ENCODE assay signal across 19 cellular contexts in genomic region chr3:23928525-23928924, GRCh38. TPM values are rescaled to one million over a fixed set of nuclear protein-coding genes. Genes with fewer than 3 reads are reported as not detected.
DNase-seq lines count a peak whose midpoint lies in the region; ATAC-seq, FAIRE-seq and TF ChIP-seq lines count a peak whose summit lies in the region.
"Had no signal": no experiment of that assay in that cellular context is flagged by ENCODE, and none has a peak within 500 bp of the region (broad histone marks: within the 10 kb centered on the region; RNA-seq: fewer than 3 reads in every experiment).

No MANE protein-coding gene starts in this region.

- no peaks in the 10 kb centered on the region for H3K27me3 Mint-ChIP-seq in Calu3 (ENCODE audit: unreplicated experiment)
- H3K27me3 Mint-ChIP-seq in activated CD8-positive, alpha-beta memory T cell treated with anti-CD3 and anti-CD28 coated beads, Interleukin-2, amount 10 ng/mL, durations not matched to agents 7 days and 5 days = peaks cover 3% of the 10 kb centered on the region

- no peak for TF ChIP-seq RAD21 in K562 (CRISPR knock-in tag; conservative IDR thresholded peaks at IDR 0.05 in 1 of 2, IDR thresholded peaks at IDR 0.05 in 1 of 2)

- TF ChIP-seq POLR2A in K562 (conservative IDR thresholded peaks at IDR 0.05) = no peak

- ATAC-seq in K562 (0 out of 3 replicates have a peak, but pooled peaks have one; percentile 7), lower lobe of right lung (peak; percentile 67 to 89), GM19395 (IDR thresholded peaks at IDR 0.05; ENCODE audit: unreplicated experiment) (no peak)
- no peak for ATAC-seq in activated CD8-positive, alpha-beta memory T cell treated with anti-CD3 and anti-CD28 coated beads, Interleukin-2, amount 10 ng/mL, durations not matched to agents 7 days and 5 days

- 0 out of 4 replicates have a peak overlapping the region, but pooled peaks of 1 of the 2 experiments have one; percentile 26 for H3K9ac ChIP-seq in K562 (ENCODE audit: insufficient read depth in 1 of 2, low read depth in 2 of 2, low read length in 2 of 2)

- H3K9me3 ChIP-seq in MG63 (no peaks in the 10 kb centered on the region), K562 (replicated peaks; ENCODE audit: control insufficient read depth, insufficient read depth, low read depth, low read length) (no peaks in the 10 kb centered on the region), lower lobe of right lung (no peaks in the 10 kb centered on the region)
- H3K9me3 ChIP-seq: colonic mucosa, HAP-1, SJSA1 had no signal

- H4K20me1 ChIP-seq in K562 (replicated peaks; ENCODE audit: control insufficient read depth, insufficient read depth, low read length) = no peaks in the 10 kb centered on the region

- no peak overlapping the region for H2AFZ ChIP-seq in K562 (ENCODE audit: low read depth, low read length)

- intact Hi-C loops in Calu3 (cut with micrococcal nuclease; ENCODE audit: unreplicated experiment) = no loop called here
- intact Hi-C loops in K562 (cut with micrococcal nuclease) = no loop called here
- intact Hi-C loops in lower lobe of right lung (cut with DNase I) = no loop called here

- no peak for FAIRE-seq in K562 (lab: Jason Lieb, UNC)
- FAIRE-seq: D721Med had no signal

- no peaks in the 10 kb centered on the region for H3K27me3 ChIP-seq in MG63
- no peaks in the 10 kb centered on the region for H3K27me3 ChIP-seq in K562 (ENCODE audit: control insufficient read depth in 2 of 2, insufficient read depth in 2 of 2, low read length in 2 of 2)
- no peaks in the 10 kb centered on the region for H3K27me3 ChIP-seq in lower lobe of right lung (ENCODE audit: low read depth)
- H3K27me3 ChIP-seq: colonic mucosa, SJSA1 had no signal

- H3K4me1 ChIP-seq in K562 (replicated peaks in 1 of 2; ENCODE audit: control insufficient read depth in 2 of 2, insufficient read depth in 2 of 2, low read length in 2 of 2) = peaks cover 0 to 8% of the 10 kb centered on the region in 2 experiments; a peak in 2 of 5 replicates
- peaks cover 5% of the 10 kb centered on the region for H3K4me1 ChIP-seq in lower lobe of right lung
- H3K4me1 ChIP-seq: colonic mucosa, HAP-1, SJSA1 had no signal

- in situ Hi-C loops in K562 (cut with MboI) = no loop called here

- no peak overlapping the region for H3K4me2 ChIP-seq in K562 (ENCODE audit: insufficient read depth, low read length)

- POLR2A ChIA-PET in K562 (lab: Yijun Ruan, JAX) = interaction anchor here (1.2 to 8.9 kb wide), 2 partner anchors 10 to 89 kb away, joined by 5 to 81 read pairs; partner anchors contain the start of genes NKIRAS1 and RPL15

- H3K36me3 Mint-ChIP-seq in Calu3 (ENCODE audit: insufficient read depth, unreplicated experiment) = no peaks in the 10 kb centered on the region
- no peaks in the 10 kb centered on the region for H3K36me3 Mint-ChIP-seq in activated CD8-positive, alpha-beta memory T cell treated with anti-CD3 and anti-CD28 coated beads, Interleukin-2, amount 10 ng/mL, durations not matched to agents 7 days and 5 days

- no peaks in the 10 kb centered on the region for H3K36me3 ChIP-seq in MG63
- H3K36me3 ChIP-seq in K562 (ENCODE audit: control insufficient read depth, insufficient read depth, low read length) = no peaks in the 10 kb centered on the region
- H3K36me3 ChIP-seq in lower lobe of right lung = no peaks in the 10 kb centered on the region
- H3K36me3 ChIP-seq: colonic mucosa, HAP-1, SJSA1 had no signal

- TF ChIP-seq EP300 in K562 (IDR thresholded peaks at IDR 0.05; ENCODE audit: low read length) = no peak

- no peaks in the 10 kb centered on the region for H3K79me2 ChIP-seq in K562 (ENCODE audit: control insufficient read depth, insufficient read depth, low read length)

- no peak overlapping the region for H3K4me3 Mint-ChIP-seq in Calu3 (ENCODE audit: low read depth, unreplicated experiment)
- no peak overlapping the region for H3K4me3 Mint-ChIP-seq in activated CD8-positive, alpha-beta memory T cell treated with anti-CD3 and anti-CD28 coated beads, Interleukin-2, amount 10 ng/mL, durations not matched to agents 7 days and 5 days

- BruUV-seq in Calu3 (replicated peaks; lab: Mats Ljungman, UMichigan) = no TSS peak
- no TSS peak for BruUV-seq in K562 (replicated peaks; lab: Mats Ljungman, UMichigan)

- H3K4me3 ChIP-seq in MG63 (no peak overlapping the region), K562 (no peak overlapping the region), lower lobe of right lung (no peak overlapping the region)
- H3K4me3 ChIP-seq: colonic mucosa, HAP-1, SJSA1 had no signal

- H3K4me1 Mint-ChIP-seq in Calu3 (ENCODE audit: low read depth, unreplicated experiment) = peaks cover 7% of the 10 kb centered on the region
- H3K4me1 Mint-ChIP-seq in activated CD8-positive, alpha-beta memory T cell treated with anti-CD3 and anti-CD28 coated beads, Interleukin-2, amount 10 ng/mL, durations not matched to agents 7 days and 5 days = peaks cover 7% of the 10 kb centered on the region

- CTCF ChIA-PET in Calu3 (lab: Charles Lee) = interaction anchor here (0.7 to 1.5 kb wide), 3 partner anchors 13 to 1734 kb away, joined by 3 to 5 read pairs (median 5); no protein-coding TSS in a partner anchor
- CTCF ChIA-PET in K562 (lab: Yijun Ruan, JAX; ENCODE audit: low intra/inter-chr PET ratio) = interaction anchor here (0.6 to 1.7 kb wide), 2 partner anchors 12 to 309 kb away, joined by 3 read pairs; no protein-coding TSS in a partner anchor
- CTCF ChIA-PET in activated CD8-positive, alpha-beta memory T cell treated with anti-CD3 and anti-CD28 coated beads, Interleukin-2, amount 10 ng/mL, durations not matched to agents 7 days and 5 days (lab: Charles Lee) = interaction anchor here (0.9 kb wide), 1 partner anchor 18 kb away, joined by 4 read pairs; no protein-coding TSS in a partner anchor

- H3K27ac ChIP-seq in K562 (ENCODE audit: extremely low read depth, low read depth, low read length) (no peak overlapping the region), lower lobe of right lung (no peak overlapping the region)
- H3K27ac ChIP-seq: colonic mucosa, SJSA1 had no signal

- no peaks in the 10 kb centered on the region for H3K9me3 Mint-ChIP-seq in Calu3 (ENCODE audit: low read depth, unreplicated experiment)
- H3K9me3 Mint-ChIP-seq in activated CD8-positive, alpha-beta memory T cell treated with anti-CD3 and anti-CD28 coated beads, Interleukin-2, amount 10 ng/mL, durations not matched to agents 7 days and 5 days (ENCODE audit: low read depth) = no peaks in the 10 kb centered on the region

- DNase-seq in Calu3 (peak; percentile 32), MG63 (peak; percentile 16), K562 (ENCODE audit: extremely low read depth in 1 of 4, low spot score in 3 of 4) (no peak), lower lobe of right lung (no peak), NCI-H2081 (lab: John Stamatoyannopoulos, UW) (no peak), COR-L47 (lab: John Stamatoyannopoulos, UW) (no peak)
- DNase-seq in activated CD8-positive, alpha-beta memory T cell treated with anti-CD3 and anti-CD28 coated beads, Interleukin-2, amount 10 ng/mL, durations not matched to agents 7 days and 5 days = no peak
- DNase-seq: activated CD4-positive, alpha-beta T cell treated with anti-CD3 and anti-CD28 coated beads, Interleukin-2, amount 50 U/mL, for 1 hour; activated naive CD4-positive, alpha-beta T cell treated with anti-CD3 and anti-CD28 coated beads, Interleukin-2, amount 50 U/mL, for 16 hours; activated T-cell treated with anti-CD3 and anti-CD28 coated beads, Interleukin-2, amount 50 U/mL, for 1 hour; colonic mucosa; NCI-H1105; NCI-H446; nucleus accumbens; substantia nigra had no signal

- TF ChIP-seq CTCF in Calu3 (IDR thresholded peaks at IDR 0.05; ENCODE audit: unreplicated experiment) (no peak), K562 (IDR thresholded peaks at IDR 0.05 in 2 of 3, conservative IDR thresholded peaks at IDR 0.05 in 1 of 3; ENCODE audit: insufficient read depth in 2 of 3, low read depth in 1 of 3, low read length in 3 of 3) (no peak), lower lobe of right lung (IDR thresholded peaks at IDR 0.05) (no peak)

- 26% methylated on average over 7 of the region's 8 CpGs for WGBS in K562 (ENCODE audit: insufficient coverage, low coverage, missing lambda C conversion rate)

- no peak overlapping the region for H3K27ac Mint-ChIP-seq in Calu3 (ENCODE audit: unreplicated experiment)
- no peak overlapping the region for H3K27ac Mint-ChIP-seq in activated CD8-positive, alpha-beta memory T cell treated with anti-CD3 and anti-CD28 coated beads, Interleukin-2, amount 10 ng/mL, durations not matched to agents 7 days and 5 days

- no peaks in the 10 kb centered on the region for H3K9me1 ChIP-seq in K562 (ENCODE audit: control insufficient read depth, insufficient read depth, low read length)

RNA-seq across cellular contexts. Expression of gene RPL15, which starts 11.6 kb away (rescaled TPM):
- total RNA-seq in Calu3 (2022) (1,190 and 1,430 TPM in 2 replicates), K562 (2014; rRNA removed) (2,466 and 2,533 TPM in 2 replicates), K562 (2014; rRNA removed; fragmentation: Illumina TruSeq; extraction: Trizol) (1,923 and 2,393 TPM in 2 replicates), K562 (2015; rRNA removed; fragmentation: Illumina TruSeq; extraction: Trizol) (2,774 and 3,068 TPM in 2 replicates), K562 (2021) (2,579 and 2,753 TPM in 2 replicates), lower lobe of right lung (1,413 TPM)
- total RNA-seq in MG63 (2014; rRNA removed; shearing (Covaris generic); ENCODE audit: low replicate concordance) = 2,383 and 4,340 TPM in 2 replicates
- total RNA-seq in K562 (2011; cell fraction: chromatin; rRNA removed; ENCODE audit: low replicate concordance) = 238 and 411 TPM in 2 replicates
- 765 and 867 TPM in 2 replicates for total RNA-seq in K562 (2011; cell fraction: nucleolus; rRNA removed)
- 735 and 1,463 TPM in 2 replicates for total RNA-seq in K562 (2011; cell fraction: nucleoplasm; rRNA removed)
- polyA plus RNA-seq in K562 (2011; rRNA removed) (4,017 and 4,081 TPM in 2 replicates), K562 (2014; fragmentation: Illumina TruSeq; extraction: Trizol) (3,791 and 3,928 TPM in 2 replicates), K562 (2014; fragmentation: Nextera tagmentation; extraction: Ambion mirVana) (1,000 to 10,000 TPM; 7,800 to 8,850 TPM), K562 (2014; rRNA removed) (5,148 and 5,287 TPM in 2 replicates)
- polyA plus RNA-seq in K562 (2011; cell fraction: cytosol; rRNA removed) = 6,575 and 7,027 TPM in 2 replicates
- 1,268 and 2,124 TPM in 2 replicates for polyA plus RNA-seq in K562 (2011; cell fraction: nucleus; rRNA removed)
- 3,041 and 6,015 TPM in 2 replicates for polyA plus RNA-seq in K562 (2012)
- 1,404 and 1,476 TPM in 2 replicates for polyA minus RNA-seq in K562 (2011; rRNA and poly(A)+ RNA removed)
- polyA minus RNA-seq in K562 (2011; cell fraction: cytosol; rRNA and poly(A)+ RNA removed) = 1,271 and 1,367 TPM in 2 replicates
- polyA minus RNA-seq in K562 (2011; cell fraction: nucleus; rRNA and poly(A)+ RNA removed) = 253 and 438 TPM in 2 replicates
- total RNA-seq in activated CD8-positive, alpha-beta memory T cell treated with anti-CD3 and anti-CD28 coated beads, Interleukin-2, amount 10 ng/mL, durations not matched to agents 7 days and 5 days = 1,000 to 10,000 TPM; 1,249 to 1,693 TPM

RNA-seq across cellular contexts. Expression of gene NKIRAS1, which starts 11.7 kb away (rescaled TPM):
- 7.5 and 7.7 TPM in 2 replicates for total RNA-seq in Calu3 (2022)
- 9.9 and 12.9 TPM in 2 replicates for total RNA-seq in MG63 (2014; rRNA removed; shearing (Covaris generic); ENCODE audit: low replicate concordance)
- total RNA-seq in K562 (2011; cell fraction: chromatin; rRNA removed; ENCODE audit: low replicate concordance) = 6.4 and 13.1 TPM in 2 replicates
- total RNA-seq in K562 (2011; cell fraction: nucleolus; rRNA removed) = 4.0 and 4.3 TPM in 2 replicates
- total RNA-seq in K562 (2011; cell fraction: nucleoplasm; rRNA removed) = 11.9 and 17.8 TPM in 2 replicates
- total RNA-seq in K562 (2014; rRNA removed) = 5.5 and 6.1 TPM in 2 replicates
- total RNA-seq in K562 (2014; rRNA removed; fragmentation: Illumina TruSeq; extraction: Trizol) = 8.4 TPM in 2 replicates
- 10.3 and 10.8 TPM in 2 replicates for total RNA-seq in K562 (2015; rRNA removed; fragmentation: Illumina TruSeq; extraction: Trizol)
- 4.3 and 5.1 TPM in 2 replicates for total RNA-seq in K562 (2021)
- 5.3 and 7.1 TPM in 2 replicates for polyA plus RNA-seq in K562 (2011; rRNA removed)
- polyA plus RNA-seq in K562 (2011; cell fraction: cytosol; rRNA removed) = 1.6 and 3.9 TPM in 2 replicates
- 3.1 and 3.7 TPM in 2 replicates for polyA plus RNA-seq in K562 (2011; cell fraction: nucleus; rRNA removed)
- 3.6 and 4.8 TPM in 2 replicates for polyA plus RNA-seq in K562 (2012)
- 5.9 and 6.9 TPM in 2 replicates for polyA plus RNA-seq in K562 (2014; fragmentation: Illumina TruSeq; extraction: Trizol)
- polyA plus RNA-seq in K562 (2014; fragmentation: Nextera tagmentation; extraction: Ambion mirVana) = 1 to 10 TPM; 5.5 to 5.6 TPM
- polyA plus RNA-seq in K562 (2014; rRNA removed) = 6.3 and 6.4 TPM in 2 replicates
- polyA minus RNA-seq in K562 (2011; rRNA and poly(A)+ RNA removed) = 6.5 and 8.6 TPM in 2 replicates
- 2.4 and 2.7 TPM in 2 replicates for polyA minus RNA-seq in K562 (2011; cell fraction: cytosol; rRNA and poly(A)+ RNA removed)
- 6.5 and 9.6 TPM in 2 replicates for polyA minus RNA-seq in K562 (2011; cell fraction: nucleus; rRNA and poly(A)+ RNA removed)
- total RNA-seq in lower lobe of right lung = 11.1 TPM
- 1 to 10 TPM; 3.4 to 3.8 TPM for total RNA-seq in activated CD8-positive, alpha-beta memory T cell treated with anti-CD3 and anti-CD28 coated beads, Interleukin-2, amount 10 ng/mL, durations not matched to agents 7 days and 5 days

RNA-seq across cellular contexts. Expression of gene NR1D2, which starts 16.6 kb away (rescaled TPM):
- total RNA-seq in Calu3 (2022) = 15.8 and 18.9 TPM in 2 replicates
- total RNA-seq in MG63 (2014; rRNA removed; shearing (Covaris generic); ENCODE audit: low replicate concordance) = 5.9 and 9.7 TPM in 2 replicates
- 2.5 and 9.3 TPM in 2 replicates for total RNA-seq in K562 (2011; cell fraction: chromatin; rRNA removed; ENCODE audit: low replicate concordance)
- total RNA-seq in K562 (2011; cell fraction: nucleolus; rRNA removed) = 1.5 and 1.7 TPM in 2 replicates
- 2.7 and 3.3 TPM in 2 replicates for total RNA-seq in K562 (2011; cell fraction: nucleoplasm; rRNA removed)
- total RNA-seq in K562 (2014; rRNA removed) = 2.6 and 2.9 TPM in 2 replicates
- total RNA-seq in K562 (2014; rRNA removed; fragmentation: Illumina TruSeq; extraction: Trizol) = 4.8 and 5.7 TPM in 2 replicates
- total RNA-seq in K562 (2015; rRNA removed; fragmentation: Illumina TruSeq; extraction: Trizol) = 3.2 and 3.6 TPM in 2 replicates
- total RNA-seq in K562 (2021) = 4.2 and 5.5 TPM in 2 replicates
- 1.6 and 2.5 TPM in 2 replicates for polyA plus RNA-seq in K562 (2011; rRNA removed)
- polyA plus RNA-seq in K562 (2011; cell fraction: cytosol; rRNA removed) = 0.51 and 0.77 TPM in 2 replicates
- 0.67 and 1.1 TPM in 2 replicates for polyA plus RNA-seq in K562 (2011; cell fraction: nucleus; rRNA removed)
- 1.9 and 2.7 TPM in 2 replicates for polyA plus RNA-seq in K562 (2012)
- 3.2 and 3.3 TPM in 2 replicates for polyA plus RNA-seq in K562 (2014; fragmentation: Illumina TruSeq; extraction: Trizol)
- 1 to 10 TPM; 1.2 TPM for polyA plus RNA-seq in K562 (2014; fragmentation: Nextera tagmentation; extraction: Ambion mirVana)
- 1.3 and 2.2 TPM in 2 replicates for polyA plus RNA-seq in K562 (2014; rRNA removed)
- polyA minus RNA-seq in K562 (2011; rRNA and poly(A)+ RNA removed) = 11.3 and 12.5 TPM in 2 replicates
- polyA minus RNA-seq in K562 (2011; cell fraction: cytosol; rRNA and poly(A)+ RNA removed) = 3.2 and 3.5 TPM in 2 replicates
- 1.3 and 2.7 TPM in 2 replicates for polyA minus RNA-seq in K562 (2011; cell fraction: nucleus; rRNA and poly(A)+ RNA removed)
- 53.7 TPM for total RNA-seq in lower lobe of right lung
- 1 to 10 TPM; 3.8 to 4.1 TPM for total RNA-seq in activated CD8-positive, alpha-beta memory T cell treated with anti-CD3 and anti-CD28 coated beads, Interleukin-2, amount 10 ng/mL, durations not matched to agents 7 days and 5 days

Comparison
In these comparisons a context has a peak if more than half of its experiments do, and no peak if none do; other contexts are left out.
1. DNase-seq: peak in Calu3 (single experiment) and MG63 (single experiment); none in K562 (0 of 4), lower lobe of right lung (single experiment), NCI-H2081 (0 of 2), COR-L47 (single experiment) and activated CD8-positive, alpha-beta memory T cell treated with anti-CD3 and anti-CD28 coated beads, Interleukin-2, amount 10 ng/mL, durations not matched to agents 7 days and 5 days (single experiment).
2. ATAC-seq: peak in K562 (single experiment) and lower lobe of right lung (2 of 2); none in GM19395 (single experiment) and activated CD8-positive, alpha-beta memory T cell treated with anti-CD3 and anti-CD28 coated beads, Interleukin-2, amount 10 ng/mL, durations not matched to agents 7 days and 5 days (single experiment).